Comparison of ENCODE assay signal across 9 cellular contexts in the genomic region with DNA sequence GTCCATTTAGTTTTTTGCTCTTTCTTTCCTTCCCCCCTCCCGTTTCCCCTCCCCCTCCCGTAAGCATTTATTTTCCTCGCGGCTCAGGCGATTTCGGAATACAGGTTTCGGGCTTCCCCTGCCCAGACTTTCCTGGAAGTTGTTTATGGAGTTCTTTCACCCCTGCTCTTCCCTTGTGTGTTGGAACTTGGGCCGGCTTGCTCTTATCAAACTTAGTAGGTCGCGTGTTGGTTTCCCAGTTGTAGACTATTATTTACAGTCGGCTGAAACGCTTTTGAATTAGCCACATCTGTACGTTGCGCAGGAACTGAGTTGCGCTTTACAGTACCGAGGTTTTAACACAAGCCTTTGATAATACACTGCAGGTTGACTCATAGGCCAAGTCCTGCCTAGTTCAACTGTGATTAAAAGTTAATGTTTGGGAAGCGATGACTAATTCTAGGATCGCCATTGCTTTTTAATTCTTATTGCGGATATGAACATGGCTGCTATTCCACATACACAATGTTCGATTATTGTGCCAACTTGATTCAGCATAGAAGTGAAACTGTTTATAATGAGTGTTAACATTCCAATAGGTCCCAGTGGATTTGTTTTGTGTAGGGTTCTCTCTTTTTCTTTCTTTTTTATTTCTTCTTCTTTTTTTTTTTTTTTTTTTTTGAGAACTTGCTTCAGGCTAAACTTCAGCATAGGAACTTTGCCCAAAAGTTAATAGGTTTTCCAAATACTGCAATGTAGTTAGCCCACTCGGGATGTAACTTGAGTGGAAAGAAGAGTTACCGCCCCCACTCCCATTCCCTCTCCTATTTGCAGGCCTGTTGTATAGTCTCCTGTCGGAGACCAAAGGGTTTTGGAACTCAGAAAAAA. TPM values are rescaled to one million over a fixed set of nuclear protein-coding genes. Genes with fewer than 3 reads are reported as not detected.
DNase-seq lines count a peak whose midpoint lies in the region; ATAC-seq, FAIRE-seq and TF ChIP-seq lines count a peak whose summit lies in the region.
"Had no signal": no experiment of that assay in that cellular context is flagged by ENCODE, and none has a peak within 500 bp of the region (broad histone marks: within the 10 kb centered on the region; RNA-seq: fewer than 3 reads in every experiment).

No MANE protein-coding gene starts in this region.

- H3K27ac ChIP-seq in caudate nucleus (ENCODE audit: low read depth, low read length), result peak overlapping the region; percentile 59

- H3K4me3 Mint-ChIP-seq in stimulated activated memory B cell treated with anti-CD40 and anti-IgM and Interleukin-4, amounts not matched to agents 10 μg/mL and 1 μg/mL and 100 μg/mL, for 72 hours, result peak overlapping the region; percentile 58

- peaks cover 66% of the 10 kb centered on the region for H3K27me3 Mint-ChIP-seq in stimulated activated memory B cell treated with anti-CD40 and anti-IgM and Interleukin-4, amounts not matched to agents 10 μg/mL and 1 μg/mL and 100 μg/mL, for 72 hours

- H3K27me3 ChIP-seq in kidney epithelial cell (ENCODE audit: control insufficient read depth, insufficient read depth, low read length), result no peaks in the 10 kb centered on the region

- H3K4me3 ChIP-seq in kidney epithelial cell (ENCODE audit: low read depth, low read length), result peak overlapping the region; percentile 95

- DNase-seq in ELF-1 (ENCODE audit: low read depth, low spot score) (peak; percentile 23), RCC 7860 (ENCODE audit: low spot score) (peak; percentile 84), caudate nucleus (lab: John Stamatoyannopoulos, UW) (no peak), kidney epithelial cell (ENCODE audit: low read depth) (no peak), NCI-H1436 (lab: John Stamatoyannopoulos, UW) (no peak), COR-L47 (lab: John Stamatoyannopoulos, UW) (no peak)

- no peak for ATAC-seq in stimulated activated memory B cell treated with anti-CD40 and anti-IgM and Interleukin-4, amounts not matched to agents 10 μg/mL and 1 μg/mL and 100 μg/mL, for 72 hours
- ATAC-seq in GM19452 (IDR thresholded peaks at IDR 0.05; ENCODE audit: unreplicated experiment), result no peak

- FAIRE-seq in RCC 7860 (lab: Jason Lieb, UNC), result peak; percentile 92

- no peaks in the 10 kb centered on the region for H3K9me3 Mint-ChIP-seq in stimulated activated memory B cell treated with anti-CD40 and anti-IgM and Interleukin-4, amounts not matched to agents 10 μg/mL and 1 μg/mL and 100 μg/mL, for 72 hours

- no peaks in the 10 kb centered on the region for H3K36me3 ChIP-seq in kidney epithelial cell (ENCODE audit: control insufficient read depth, insufficient read depth, low read length)

- no peak overlapping the region for H3K27ac Mint-ChIP-seq in stimulated activated memory B cell treated with anti-CD40 and anti-IgM and Interleukin-4, amounts not matched to agents 10 μg/mL and 1 μg/mL and 100 μg/mL, for 72 hours

- peaks cover 12% of the 10 kb centered on the region for H3K4me1 Mint-ChIP-seq in stimulated activated memory B cell treated with anti-CD40 and anti-IgM and Interleukin-4, amounts not matched to agents 10 μg/mL and 1 μg/mL and 100 μg/mL, for 72 hours

- H3K36me3 Mint-ChIP-seq in stimulated activated memory B cell treated with anti-CD40 and anti-IgM and Interleukin-4, amounts not matched to agents 10 μg/mL and 1 μg/mL and 100 μg/mL, for 72 hours, result no peaks in the 10 kb centered on the region

- TF ChIP-seq CTCF in kidney epithelial cell (IDR thresholded peaks at IDR 0.05; ENCODE audit: insufficient read depth, low read length, poor library complexity, severe bottlenecking), result no peak

RNA-seq across cellular contexts. Expression of gene YAP1, which starts 1.8 kb away (rescaled TPM):
- 94.4 and 120 TPM in 2 replicates for total RNA-seq in kidney epithelial cell
- total RNA-seq: T-helper 2 cell treated with Interferon-gamma antibody and Interleukin-4, amounts not matched to agents 100 ng/mL and 5 ng/mL, for 36 hours had no signal

Comparison
In these comparisons a context has a peak if more than half of its experiments do, and no peak if none do; other contexts are left out.
1. DNase-seq: peak in ELF-1 (single experiment) and RCC 7860 (single experiment); none in caudate nucleus (0 of 61), kidney epithelial cell (single experiment), NCI-H1436 (single experiment) and COR-L47 (single experiment).